ENCODE assay signal across 9 cellular contexts in the genomic region with DNA sequence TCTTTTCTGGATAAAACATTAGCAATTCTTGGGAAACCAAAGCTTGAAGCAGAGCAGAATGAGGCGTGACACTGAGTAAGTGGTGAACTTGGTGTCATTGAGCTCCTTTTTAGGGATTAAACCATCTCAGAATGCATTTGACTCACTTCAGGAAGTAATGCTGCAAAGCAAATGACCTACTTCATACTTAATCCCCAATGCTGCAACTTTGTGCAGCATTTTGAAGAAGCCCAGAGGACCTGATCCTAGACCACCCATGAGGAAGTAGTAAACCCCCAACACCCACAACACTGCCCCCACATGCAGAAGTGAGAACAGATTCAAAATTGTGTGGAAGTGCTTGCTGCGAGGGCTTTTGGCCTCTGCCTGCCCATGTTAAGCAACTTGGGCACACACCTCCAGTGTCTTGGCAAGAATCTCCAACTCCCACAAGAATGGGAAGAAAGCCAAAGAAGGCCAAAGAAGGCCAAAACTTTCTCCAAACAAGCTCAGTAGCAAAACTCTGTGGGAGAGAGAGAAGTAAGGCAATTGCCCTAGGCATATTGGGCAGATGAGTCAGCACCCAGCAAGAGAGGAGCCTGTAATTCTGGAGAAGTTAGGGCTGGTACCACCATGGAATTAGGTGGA.
DNase-seq lines count a peak whose midpoint lies in the region; ATAC-seq, FAIRE-seq and TF ChIP-seq lines count a peak whose summit lies in the region.
"Had no signal": no experiment of that assay in that cellular context is flagged by ENCODE, and none has a peak within 500 bp of the region (broad histone marks: within the 10 kb centered on the region; RNA-seq: fewer than 3 reads in every experiment).

No MANE protein-coding gene starts in this region.

- ATAC-seq in activated CD4-positive, alpha-beta T cell treated with anti-CD3 and anti-CD28 coated beads for 36 hours: no peak
- ATAC-seq in right cardiac atrium: peak; percentile 67 to 81

- peak; percentile 92 for FAIRE-seq in urothelium cell line (lab: Jason Lieb, UNC)

- TF ChIP-seq CTCF in dorsolateral prefrontal cortex (IDR thresholded peaks at IDR 0.05 in 54 of 56, conservative IDR thresholded peaks at IDR 0.05 in 2 of 56; ENCODE audit: low read depth in 1 of 56, partially characterized antibody in 56 of 56): no peak

- no peak overlapping the region for H3K4me3 Mint-ChIP-seq in activated CD4-positive, alpha-beta T cell treated with anti-CD3 and anti-CD28 coated beads, Interleukin-2, amount 10 ng/mL, durations not matched to agents 24 days and 14 days
- H3K4me3 Mint-ChIP-seq in activated CD4-positive, alpha-beta T cell treated with anti-CD3 and anti-CD28 coated beads for 36 hours: no peak overlapping the region

- POLR2A ChIA-PET in activated CD4-positive, alpha-beta T cell treated with anti-CD3 and anti-CD28 coated beads for 36 hours (lab: Charles Lee): no interaction called here

- WGBS in right cardiac atrium: 46% methylated on average over 2 of the region's 2 CpGs

- H3K36me3 ChIP-seq in SK-N-MC (ENCODE audit: insufficient read depth, low read length): no peaks in the 10 kb centered on the region
- H3K36me3 ChIP-seq: vagina had no signal

- intact Hi-C loops in activated CD4-positive, alpha-beta T cell treated with anti-CD3 and anti-CD28 coated beads, Interleukin-2, amount 10 ng/mL, durations not matched to agents 24 days and 14 days (cut with micrococcal nuclease): loop anchor here (2.0 to 10.0 kb wide), 6 partner anchors 69 to 755 kb away; a partner anchor contains a TSS
- intact Hi-C loops in activated CD4-positive, alpha-beta T cell treated with anti-CD3 and anti-CD28 coated beads for 36 hours (cut with DNase I, micrococcal nuclease): loop anchor here (1.0 to 5.0 kb wide), 9 partner anchors 25 to 755 kb away; a partner anchor contains a TSS
- intact Hi-C loops in right cardiac atrium (cut with DNase I): loop anchor here in 3 of 4 donors (2.0 to 5.0 kb wide), 4 partner anchors 72 to 453 kb away; no protein-coding TSS in a partner anchor
- intact Hi-C loops in dorsolateral prefrontal cortex (cut with DNase I): loop anchor here in 1 of 2 donors (1.0 to 10.0 kb wide), 3 partner anchors 452 to 1125 kb away; no protein-coding TSS in a partner anchor

- H3K9me3 ChIP-seq in SK-N-MC (ENCODE audit: low read depth, low read length) (no peaks in the 10 kb centered on the region), right cardiac atrium (ENCODE audit: control insufficient read depth, low read length) (no peaks in the 10 kb centered on the region)
- H3K9me3 ChIP-seq: vagina had no signal

- DNase-seq in activated CD4-positive, alpha-beta T cell treated with anti-CD3 and anti-CD28 coated beads, Interleukin-2, amount 10 ng/mL, durations not matched to agents 24 days and 14 days: no peak
- DNase-seq in activated CD4-positive, alpha-beta T cell treated with anti-CD3 and anti-CD28 coated beads for 36 hours: no peak
- peak; percentile 20 for DNase-seq in SK-N-MC (ENCODE audit: low read depth, low spot score)
- DNase-seq in right cardiac atrium: peak in 2 of 3 donors; percentile 26 to 66
- peak; percentile 71 for DNase-seq in urothelium cell line (ENCODE audit: low spot score)
- DNase-seq in activated CD4-positive, alpha-beta T cell treated with anti-CD3 and anti-CD28 coated beads for 4 hours: no peak
- DNase-seq in dorsolateral prefrontal cortex: no peak
- no peak for DNase-seq in UCSD-AML1 (lab: John Stamatoyannopoulos, UW; ENCODE audit: unreplicated experiment)

- peaks cover 1% of the 10 kb centered on the region for H3K4me1 ChIP-seq in right cardiac atrium (ENCODE audit: control insufficient read depth, insufficient read depth, low read length)

- CTCF ChIA-PET in activated CD4-positive, alpha-beta T cell treated with anti-CD3 and anti-CD28 coated beads for 36 hours (lab: Charles Lee): interaction anchor here (0.6 to 7.3 kb wide), 16 partner anchors 24 to 753 kb away, joined by 3 to 111 read pairs (median 4); a partner anchor contains a TSS

- H3K9ac ChIP-seq in SK-N-MC (ENCODE audit: insufficient read length): no peak overlapping the region

- H3K27me3 Mint-ChIP-seq in activated CD4-positive, alpha-beta T cell treated with anti-CD3 and anti-CD28 coated beads, Interleukin-2, amount 10 ng/mL, durations not matched to agents 24 days and 14 days: peaks cover 8% of the 10 kb centered on the region
- H3K27me3 Mint-ChIP-seq in activated CD4-positive, alpha-beta T cell treated with anti-CD3 and anti-CD28 coated beads for 36 hours: peaks cover 5% of the 10 kb centered on the region

- peak overlapping the region; percentile 35 for H3K27ac Mint-ChIP-seq in activated CD4-positive, alpha-beta T cell treated with anti-CD3 and anti-CD28 coated beads, Interleukin-2, amount 10 ng/mL, durations not matched to agents 24 days and 14 days
- H3K27ac Mint-ChIP-seq in activated CD4-positive, alpha-beta T cell treated with anti-CD3 and anti-CD28 coated beads for 36 hours: no peak overlapping the region

- H3K27ac ChIP-seq in SK-N-MC: peak overlapping the region; percentile 30; the same call in 1 of the 2 replicates
- H3K27ac ChIP-seq in right cardiac atrium (ENCODE audit: low read length): no peak overlapping the region
- peak overlapping the region in 1 of 59 donors; percentile 25 for H3K27ac ChIP-seq in dorsolateral prefrontal cortex
- H3K27ac ChIP-seq: vagina had no signal

- H3K4me3 ChIP-seq in SK-N-MC: no peak overlapping the region
- no peak overlapping the region for H3K4me3 ChIP-seq in right cardiac atrium (ENCODE audit: low read length)
- H3K4me3 ChIP-seq in dorsolateral prefrontal cortex: no peak overlapping the region
- H3K4me3 ChIP-seq: vagina had no signal

- H3K27me3 ChIP-seq in right cardiac atrium (ENCODE audit: control insufficient read depth, insufficient read depth) (no peaks in the 10 kb centered on the region), dorsolateral prefrontal cortex (no peaks in the 10 kb centered on the region)
- H3K27me3 ChIP-seq: vagina had no signal

- H3K9me3 Mint-ChIP-seq in activated CD4-positive, alpha-beta T cell treated with anti-CD3 and anti-CD28 coated beads, Interleukin-2, amount 10 ng/mL, durations not matched to agents 24 days and 14 days: peaks cover 3% of the 10 kb centered on the region
- no peaks in the 10 kb centered on the region for H3K9me3 Mint-ChIP-seq in activated CD4-positive, alpha-beta T cell treated with anti-CD3 and anti-CD28 coated beads for 36 hours (ENCODE audit: low read depth)

- H3K4me1 Mint-ChIP-seq in activated CD4-positive, alpha-beta T cell treated with anti-CD3 and anti-CD28 coated beads, Interleukin-2, amount 10 ng/mL, durations not matched to agents 24 days and 14 days: peaks cover 26% of the 10 kb centered on the region
- H3K4me1 Mint-ChIP-seq in activated CD4-positive, alpha-beta T cell treated with anti-CD3 and anti-CD28 coated beads for 36 hours: peaks cover 22% of the 10 kb centered on the region

- peaks cover 2% of the 10 kb centered on the region for H3K36me3 Mint-ChIP-seq in activated CD4-positive, alpha-beta T cell treated with anti-CD3 and anti-CD28 coated beads, Interleukin-2, amount 10 ng/mL, durations not matched to agents 24 days and 14 days (ENCODE audit: low read depth)
- no peaks in the 10 kb centered on the region for H3K36me3 Mint-ChIP-seq in activated CD4-positive, alpha-beta T cell treated with anti-CD3 and anti-CD28 coated beads for 36 hours (ENCODE audit: low read depth)

Comparison
In these comparisons a context has a peak if more than half of its experiments do, and no peak if none do; other contexts are left out.
1. DNase-seq: peak in SK-N-MC (single experiment), right cardiac atrium (2 of 3) and urothelium cell line (single experiment); none in activated CD4-positive, alpha-beta T cell treated with anti-CD3 and anti-CD28 coated beads, Interleukin-2, amount 10 ng/mL, durations not matched to agents 24 days and 14 days (single experiment), activated CD4-positive, alpha-beta T cell treated with anti-CD3 and anti-CD28 coated beads for 36 hours (single experiment), activated CD4-positive, alpha-beta T cell treated with anti-CD3 and anti-CD28 coated beads for 4 hours (0 of 2), dorsolateral prefrontal cortex (0 of 10) and UCSD-AML1 (single experiment).